ENCODE assay signal across 8 cellular contexts in the genomic region with DNA sequence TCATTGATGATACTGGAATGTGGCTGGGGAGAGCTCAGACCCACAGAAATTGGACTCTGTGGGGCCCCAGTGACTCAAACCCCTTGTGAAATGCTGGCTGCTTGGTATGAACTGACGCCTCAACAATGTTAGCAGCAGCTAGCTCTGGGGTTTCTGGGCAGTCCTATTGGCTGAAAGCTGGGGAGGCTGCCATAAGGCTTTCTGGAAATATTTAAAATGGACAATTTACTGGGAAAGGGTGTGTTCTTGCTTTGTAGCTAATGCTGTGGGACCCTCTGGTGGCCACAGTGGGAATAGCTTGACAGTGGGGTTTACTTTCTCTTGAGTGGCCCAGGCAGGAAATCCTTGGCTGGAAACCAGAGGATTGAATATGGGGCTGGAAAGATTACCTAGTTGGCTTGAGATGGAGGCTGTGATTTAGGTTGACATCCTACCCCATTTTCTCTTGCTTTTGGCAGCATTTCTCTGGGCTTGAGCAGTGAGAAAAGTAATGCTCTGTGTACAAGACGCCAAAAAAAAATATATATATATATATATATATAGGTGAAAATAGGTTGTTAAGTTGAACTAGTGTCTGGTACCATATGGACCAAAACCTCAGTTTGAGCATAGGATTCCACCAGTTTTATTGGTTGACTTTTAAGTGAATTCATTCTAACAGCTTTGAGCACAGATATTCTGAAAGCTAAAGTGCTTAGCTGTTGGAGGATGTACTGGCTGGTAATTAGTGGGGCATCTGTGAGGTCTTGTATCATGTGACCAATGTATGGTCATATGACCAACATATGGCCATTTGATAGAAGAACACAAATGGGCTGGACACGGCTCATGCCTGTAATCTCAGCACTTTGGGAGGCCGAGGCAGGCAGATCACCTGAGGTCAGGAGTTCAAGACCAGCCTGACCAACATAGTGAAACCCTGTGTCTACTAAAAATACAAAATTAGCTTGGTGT. TPM values are rescaled to one million over a fixed set of nuclear protein-coding genes. Genes with fewer than 3 reads are reported as not detected.
DNase-seq lines count a peak whose midpoint lies in the region; ATAC-seq and TF ChIP-seq lines count a peak whose summit lies in the region.

No MANE protein-coding gene starts in this region.

- DNase-seq in DMS153 (lab: John Stamatoyannopoulos, UW) (peak; percentile 71), LHCN-M2 (ENCODE audit: low read depth) (peak; percentile 96), RPMI8226 (peak; percentile 83), fibroblast of the aortic adventitia (ENCODE audit: low read depth) (peak; percentile 99), non-pigmented ciliary epithelial cell (ENCODE audit: low read depth) (peak; percentile 97)
- peak; percentile 50 for DNase-seq in activated T-helper 1 cell treated with anti-CD3 and anti-CD28 coated beads, Interleukin-12 subunit alpha, Interleukin-12 subunit beta, Interleukin-2, Interleukin-4 antibody, amounts not matched to agents 30 ng/mL and 10 ng/mL and 1 ng/mL, durations not matched to agents 14 hours and 24 hours and 36 hours (ENCODE audit: low spot score)

- no peaks in the 10 kb centered on the region for H3K9me3 ChIP-seq in subcutaneous abdominal adipose tissue (ENCODE audit: control insufficient read depth in 5 of 5, low read length in 5 of 5)

- H3K27ac ChIP-seq in subcutaneous abdominal adipose tissue (ENCODE audit: low read depth, low read length), result peak overlapping the region; percentile 73

- no peaks in the 10 kb centered on the region for H3K36me3 Mint-ChIP-seq in activated T-helper 1 cell treated with anti-CD3 and anti-CD28 coated beads, Interleukin-12 subunit alpha, Interleukin-12 subunit beta, Interleukin-2, Interleukin-4 antibody, amounts not matched to agents 30 ng/mL and 10 ng/mL and 1 ng/mL, durations not matched to agents 14 hours and 24 hours and 36 hours (ENCODE audit: low read depth)

- peak; percentile 96 for TF ChIP-seq CTCF in fibroblast of the aortic adventitia (IDR thresholded peaks at IDR 0.05; ENCODE audit: insufficient read depth, low read length)

- H3K27me3 Mint-ChIP-seq in activated T-helper 1 cell treated with anti-CD3 and anti-CD28 coated beads, Interleukin-12 subunit alpha, Interleukin-12 subunit beta, Interleukin-2, Interleukin-4 antibody, amounts not matched to agents 30 ng/mL and 10 ng/mL and 1 ng/mL, durations not matched to agents 14 hours and 24 hours and 36 hours (ENCODE audit: insufficient read depth), result peaks cover 37% of the 10 kb centered on the region

- H3K4me3 ChIP-seq in fibroblast of the aortic adventitia (ENCODE audit: low read depth, low read length) (no peak overlapping the region), subcutaneous abdominal adipose tissue (ENCODE audit: low read depth in 1 of 5, low read length in 5 of 5) (no peak overlapping the region)

- H3K4me3 Mint-ChIP-seq in activated T-helper 1 cell treated with anti-CD3 and anti-CD28 coated beads, Interleukin-12 subunit alpha, Interleukin-12 subunit beta, Interleukin-2, Interleukin-4 antibody, amounts not matched to agents 30 ng/mL and 10 ng/mL and 1 ng/mL, durations not matched to agents 14 hours and 24 hours and 36 hours, result no peak overlapping the region

- no peaks in the 10 kb centered on the region for H3K36me3 ChIP-seq in subcutaneous abdominal adipose tissue (ENCODE audit: control insufficient read depth in 5 of 5, insufficient read depth in 5 of 5, low read length in 5 of 5)

- no peaks in the 10 kb centered on the region for H3K9me3 Mint-ChIP-seq in activated T-helper 1 cell treated with anti-CD3 and anti-CD28 coated beads, Interleukin-12 subunit alpha, Interleukin-12 subunit beta, Interleukin-2, Interleukin-4 antibody, amounts not matched to agents 30 ng/mL and 10 ng/mL and 1 ng/mL, durations not matched to agents 14 hours and 24 hours and 36 hours

- no peaks in the 10 kb centered on the region for H3K27me3 ChIP-seq in subcutaneous abdominal adipose tissue (ENCODE audit: control insufficient read depth in 5 of 5, insufficient read depth in 4 of 5, low read length in 5 of 5)

- H3K4me1 ChIP-seq in subcutaneous abdominal adipose tissue (ENCODE audit: control insufficient read depth in 5 of 5, insufficient read depth in 5 of 5, low read length in 5 of 5), result peaks cover 5 to 14% (median 10%) of the 10 kb centered on the region in 5 donors

- peaks cover 9% of the 10 kb centered on the region for H3K4me1 Mint-ChIP-seq in activated T-helper 1 cell treated with anti-CD3 and anti-CD28 coated beads, Interleukin-12 subunit alpha, Interleukin-12 subunit beta, Interleukin-2, Interleukin-4 antibody, amounts not matched to agents 30 ng/mL and 10 ng/mL and 1 ng/mL, durations not matched to agents 14 hours and 24 hours and 36 hours (ENCODE audit: low read depth)

- H3K9ac ChIP-seq in subcutaneous abdominal adipose tissue (ENCODE audit: low read length in 5 of 5), result peak overlapping the region in 2 of 5 donors; percentile 6 to 48

- no peak overlapping the region for H3K27ac Mint-ChIP-seq in activated T-helper 1 cell treated with anti-CD3 and anti-CD28 coated beads, Interleukin-12 subunit alpha, Interleukin-12 subunit beta, Interleukin-2, Interleukin-4 antibody, amounts not matched to agents 30 ng/mL and 10 ng/mL and 1 ng/mL, durations not matched to agents 14 hours and 24 hours and 36 hours

- ATAC-seq in HG03135 (IDR thresholded peaks at IDR 0.05; ENCODE audit: unreplicated experiment), result no peak

- intact Hi-C loops in activated T-helper 1 cell treated with anti-CD3 and anti-CD28 coated beads, Interleukin-12 subunit alpha, Interleukin-12 subunit beta, Interleukin-2, Interleukin-4 antibody, amounts not matched to agents 30 ng/mL and 10 ng/mL and 1 ng/mL, durations not matched to agents 14 hours and 24 hours and 36 hours (cut with micrococcal nuclease), result loop anchor here (1.0 to 5.0 kb wide), 4 partner anchors 34 to 410 kb away; no protein-coding TSS in a partner anchor

RNA-seq across cellular contexts. Expression of a gene that starts 8.2 kb away (rescaled TPM):
- total RNA-seq in LHCN-M2 (2014; rRNA removed) (81.9 and 115 TPM in 2 replicates), fibroblast of the aortic adventitia (ENCODE audit: low replicate concordance) (271 and 340 TPM in 2 replicates)
- polyA plus RNA-seq in LHCN-M2 (2012), result 916 TPM
- total RNA-seq in activated T-helper 1 cell treated with anti-CD3 and anti-CD28 coated beads, Interleukin-12 subunit alpha, Interleukin-12 subunit beta, Interleukin-2, Interleukin-4 antibody, amounts not matched to agents 30 ng/mL and 10 ng/mL and 1 ng/mL, durations not matched to agents 14 hours and 24 hours and 36 hours, result 105 and 106 TPM in 2 replicates

RNA-seq across cellular contexts. Expression of a gene that starts 34.9 kb away (rescaled TPM):
- total RNA-seq in LHCN-M2 (2014; rRNA removed) (388 and 454 TPM in 2 replicates), fibroblast of the aortic adventitia (ENCODE audit: low replicate concordance) (28.9 and 381 TPM in 2 replicates)
- 2,051 TPM for polyA plus RNA-seq in LHCN-M2 (2012)
- total RNA-seq in activated T-helper 1 cell treated with anti-CD3 and anti-CD28 coated beads, Interleukin-12 subunit alpha, Interleukin-12 subunit beta, Interleukin-2, Interleukin-4 antibody, amounts not matched to agents 30 ng/mL and 10 ng/mL and 1 ng/mL, durations not matched to agents 14 hours and 24 hours and 36 hours, result 203 and 205 TPM in 2 replicates
